Comparison of ENCODE assay signal across 1 cellular context in the genomic region with DNA sequence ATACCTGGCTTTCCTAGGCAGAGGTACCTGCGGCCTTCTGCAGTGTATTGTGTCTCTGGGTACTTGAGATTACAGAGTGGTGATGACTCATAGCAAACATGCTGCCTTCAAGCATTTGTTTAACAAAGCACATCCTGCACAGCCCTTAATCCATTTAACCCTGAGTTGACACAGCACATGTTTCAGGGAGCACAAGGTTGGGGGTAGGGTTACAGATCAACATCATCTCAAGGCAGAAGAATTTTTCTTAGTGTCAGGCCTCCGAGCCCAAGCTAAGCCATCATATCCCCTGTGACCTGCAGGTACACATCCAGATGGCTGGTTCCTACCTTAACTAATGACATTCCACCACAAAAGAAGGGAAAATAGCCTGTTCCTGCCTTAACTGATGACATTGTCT. TPM values are rescaled to one million over a fixed set of nuclear protein-coding genes. Genes with fewer than 3 reads are reported as not detected.
"Had no signal": no experiment of that assay in that cellular context is flagged by ENCODE, and none has a peak within 500 bp of the region (broad histone marks: within the 10 kb centered on the region; RNA-seq: fewer than 3 reads in every experiment).

No MANE protein-coding gene starts in this region.

RNA-seq across cellular contexts. Expression of gene FAAH2, which starts 49.3 kb away (rescaled TPM):
- total RNA-seq: osteoblast had no signal
